Comparison of ENCODE assay signal across 8 cellular contexts in the genomic region with DNA sequence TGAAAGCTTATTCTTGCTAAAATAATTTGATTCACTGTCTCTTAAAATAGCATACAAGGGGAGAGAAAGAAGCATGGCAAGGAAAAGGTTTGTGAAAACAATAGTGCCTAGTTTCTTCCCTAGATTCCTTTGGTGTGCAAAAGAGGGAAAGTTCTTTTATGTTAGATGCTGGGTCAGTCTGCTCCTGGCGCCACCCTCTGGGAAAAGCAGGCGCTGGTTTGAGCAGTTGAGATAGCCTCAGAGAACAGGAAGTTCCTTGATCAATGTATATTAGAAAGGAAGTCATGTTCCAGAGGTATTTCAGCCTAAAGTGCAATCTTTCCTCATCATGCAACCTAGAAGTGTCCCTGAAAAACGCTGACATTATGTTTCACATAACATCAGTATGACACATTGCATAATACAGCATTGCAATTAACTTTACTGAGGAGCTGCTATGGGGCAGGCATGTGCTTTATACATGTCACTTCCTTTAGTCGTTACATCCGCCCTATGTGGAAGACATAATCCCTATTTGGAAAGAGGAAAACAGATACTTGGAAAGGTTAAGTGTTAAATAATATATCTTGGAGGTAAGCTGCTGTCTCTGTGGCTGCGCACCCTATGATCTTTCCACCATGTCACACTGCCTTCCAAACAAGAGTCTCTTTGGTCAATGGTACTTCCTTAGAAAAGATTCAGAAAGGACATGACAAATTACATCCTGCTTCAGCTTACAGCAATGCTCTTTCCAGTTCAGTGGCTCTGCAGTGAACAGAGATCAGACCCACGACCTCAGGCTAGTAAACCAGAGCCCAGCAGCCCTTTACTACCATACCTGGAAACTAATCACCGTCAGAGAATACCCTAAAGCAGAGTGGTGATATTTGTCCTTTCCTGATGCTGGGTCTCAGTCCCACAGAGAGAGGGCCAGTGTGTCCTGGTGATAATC.
A peak's percentile ranks its signal among the peaks of the same experiment; 100 is the strongest.
DNase-seq lines count a peak whose midpoint lies in the region; ATAC-seq and TF ChIP-seq lines count a peak whose summit lies in the region.

No MANE protein-coding gene starts in this region.

- ATAC-seq in GM18511 (IDR thresholded peaks at IDR 0.05; ENCODE audit: unreplicated experiment) (no peak), HG03280 (IDR thresholded peaks at IDR 0.05; ENCODE audit: unreplicated experiment) (no peak)

- no peak overlapping the region for H3K4me3 ChIP-seq in HAP-1
- no peak overlapping the region for H3K4me3 ChIP-seq in tibial nerve

- in situ Hi-C loops in HAP-1 (cut with MboI; ENCODE audit: low sequenced_read_pairs), result no loop called here

- DNase-seq in HAP-1 (ENCODE audit: low spot score in 2 of 2) (peak; percentile 20 to 61), SKM-1 (lab: John Stamatoyannopoulos, UW; ENCODE audit: unreplicated experiment) (peak; percentile 28), iPS-NIHi7 (ENCODE audit: extremely low spot score) (peak; percentile 58), tibial nerve (ENCODE audit: low spot score in 2 of 2) (no peak), activated gamma-delta T cell (lab: John Stamatoyannopoulos, UW) (no peak)

- TF ChIP-seq EP300 in tibial nerve (IDR thresholded peaks at IDR 0.05), result no peak

- 53 to 56% methylated on average over 8 of the region's 8 CpGs for WGBS in tibial nerve, 2 donors

- H3K4me1 ChIP-seq in HAP-1 (no peaks in the 10 kb centered on the region), tibial nerve (no peaks in the 10 kb centered on the region)

- H3K27ac ChIP-seq in C4-2B (no peak overlapping the region), tibial nerve (no peak overlapping the region)

- no peaks in the 10 kb centered on the region for H3K27me3 ChIP-seq in HAP-1 (ENCODE audit: low read depth)
- H3K27me3 ChIP-seq in tibial nerve, result no peaks in the 10 kb centered on the region

- H3K9me3 ChIP-seq in HAP-1 (no peaks in the 10 kb centered on the region), tibial nerve (no peaks in the 10 kb centered on the region)

- no peaks in the 10 kb centered on the region for H3K36me3 ChIP-seq in HAP-1 (replicated peaks)
- H3K36me3 ChIP-seq in tibial nerve, result no peaks in the 10 kb centered on the region

- peak; percentile 72 for TF ChIP-seq CTCF in C4-2B (conservative IDR thresholded peaks at IDR 0.05)
- TF ChIP-seq CTCF in tibial nerve (IDR thresholded peaks at IDR 0.05), result no peak

- no peak for TF ChIP-seq POLR2A in tibial nerve (IDR thresholded peaks at IDR 0.05)

Comparison
In these comparisons a context has a peak if more than half of its experiments do, and no peak if none do; other contexts are left out.
1. DNase-seq: peak in HAP-1 (2 of 2), SKM-1 (single experiment) and iPS-NIHi7 (single experiment); none in tibial nerve (0 of 2) and activated gamma-delta T cell (single experiment).